In genomic region chr1:9202240-9202870, GRCh38 we compare ENCODE assay signal across 10 cellular contexts. TPM values are rescaled to one million over a fixed set of nuclear protein-coding genes. Genes with fewer than 3 reads are reported as not detected.
DNase-seq lines count a peak whose midpoint lies in the region; ATAC-seq and TF ChIP-seq lines count a peak whose summit lies in the region.
"Had no signal": no experiment of that assay in that cellular context is flagged by ENCODE, and none has a peak within 500 bp of the region (broad histone marks: within the 10 kb centered on the region; RNA-seq: fewer than 3 reads in every experiment).

No MANE protein-coding gene starts in this region.

- CTCF ChIA-PET in SK-N-SH (lab: Yijun Ruan, JAX): interaction anchor here (0.6 to 2.4 kb wide), 13 partner anchors 10 to 288 kb away, joined by 3 to 12 read pairs (median 3); no protein-coding TSS in a partner anchor

- POLR2A ChIA-PET in SK-N-SH (lab: Yijun Ruan, JAX): no interaction called here

- no peak for TF ChIP-seq POLR2A in esophagus muscularis mucosa (IDR thresholded peaks at IDR 0.05; ENCODE audit: low read depth)
- TF ChIP-seq POLR2A in sigmoid colon (IDR thresholded peaks at IDR 0.05): no peak

- no peak overlapping the region for H3K27ac Mint-ChIP-seq in T-helper 2 cell treated with Interferon-gamma antibody and Interleukin-4, amounts not matched to agents 5 μg/mL and 100 μg/mL, for 36 hours

- H3K4me1 ChIP-seq in SK-N-SH (ENCODE audit: control insufficient read depth in 1 of 2, insufficient read depth in 2 of 2, low read depth in 1 of 2, low read length in 1 of 2) (peaks cover 0 to 14% of the 10 kb centered on the region in 2 experiments; a peak in 1 of 4 replicates), esophagus muscularis mucosa (peaks cover 24 to 40% (median 39%) of the 10 kb centered on the region in 4 donors), sigmoid colon (peaks cover 0 to 34% (median 29%) of the 10 kb centered on the region in 4 donors)

- no peaks in the 10 kb centered on the region for H3K9me3 Mint-ChIP-seq in T-helper 2 cell treated with Interferon-gamma antibody and Interleukin-4, amounts not matched to agents 5 μg/mL and 100 μg/mL, for 36 hours

- H3K4me2 ChIP-seq in SK-N-SH: peak overlapping the region; percentile 89

- H3K4me3 ChIP-seq in SK-N-SH (ENCODE audit: low read depth in 2 of 2, low read length in 1 of 2) (peak overlapping the region in 1 of 2 experiments; percentile 47; a peak in 3 of 4 replicates), esophagus muscularis mucosa (peak overlapping the region; percentile 18 to 46 (median 44)), sigmoid colon (peak overlapping the region in 3 of 4 donors; percentile 24 to 42 (median 42))

- TF ChIP-seq RAD21 in SK-N-SH (IDR thresholded peaks at IDR 0.05; ENCODE audit: low read length): no peak

- no peaks in the 10 kb centered on the region; the same call in 1 of the 2 replicates for H3K27me3 ChIP-seq in SK-N-SH (ENCODE audit: insufficient read depth)
- H3K27me3 ChIP-seq in esophagus muscularis mucosa: peaks cover 0 to 93% (median 12%) of the 10 kb centered on the region in 4 donors
- peaks cover 12 to 69% (median 46%) of the 10 kb centered on the region in 3 donors for H3K27me3 ChIP-seq in sigmoid colon

- H3K36me3 ChIP-seq in SK-N-SH (replicated peaks in 1 of 2; ENCODE audit: control insufficient read depth in 1 of 2, insufficient read depth in 2 of 2, low read length in 1 of 2) (no peaks in the 10 kb centered on the region), esophagus muscularis mucosa (no peaks in the 10 kb centered on the region), sigmoid colon (no peaks in the 10 kb centered on the region)

- no peaks in the 10 kb centered on the region for H3F3A ChIP-seq in SK-N-SH (replicated peaks; ENCODE audit: insufficient read depth)

- DNase-seq in T-helper 2 cell treated with Interferon-gamma antibody and Interleukin-4, amounts not matched to agents 5 μg/mL and 100 μg/mL, for 36 hours (ENCODE audit: low spot score): no peak
- no peak for DNase-seq in T-helper 2 cell
- DNase-seq in SK-N-SH: no peak
- DNase-seq in esophagus muscularis mucosa (ENCODE audit: extremely low spot score): no peak
- DNase-seq in sigmoid colon: no peak
- no peak for DNase-seq in anterior cingulate cortex (lab: John Stamatoyannopoulos, UW)
- DNase-seq in medulla oblongata (ENCODE audit: extremely low spot score): no peak
- DNase-seq: activated naive CD4-positive, alpha-beta T cell treated with Interleukin-2 at 50 U/mL for 16 hours; NCI-H524 treated with DMSO at 0.1 percent for 48 hours had no signal

- no peaks in the 10 kb centered on the region for H3K9me2 ChIP-seq in SK-N-SH

- no peaks in the 10 kb centered on the region for H3K9me3 ChIP-seq in SK-N-SH
- no peaks in the 10 kb centered on the region for H3K9me3 ChIP-seq in esophagus muscularis mucosa
- H3K9me3 ChIP-seq in sigmoid colon: no peaks in the 10 kb centered on the region

- WGBS in SK-N-SH (ENCODE audit: low lambda C conversion rate): 12% methylated on average over 13 of the region's 15 CpGs
- WGBS in esophagus muscularis mucosa: 8% methylated on average over 15 of the region's 15 CpGs
- 10 to 15% methylated on average over 15 of the region's 15 CpGs for WGBS in sigmoid colon, 2 donors

- H3K36me3 Mint-ChIP-seq in T-helper 2 cell treated with Interferon-gamma antibody and Interleukin-4, amounts not matched to agents 5 μg/mL and 100 μg/mL, for 36 hours (ENCODE audit: low read depth): no peaks in the 10 kb centered on the region

- peaks cover 70% of the 10 kb centered on the region for H3K27me3 Mint-ChIP-seq in T-helper 2 cell treated with Interferon-gamma antibody and Interleukin-4, amounts not matched to agents 5 μg/mL and 100 μg/mL, for 36 hours (ENCODE audit: low read depth)

- H4K20me1 ChIP-seq in SK-N-SH (ENCODE audit: insufficient read depth): no peaks in the 10 kb centered on the region

- H3K4me3 Mint-ChIP-seq in T-helper 2 cell treated with Interferon-gamma antibody and Interleukin-4, amounts not matched to agents 5 μg/mL and 100 μg/mL, for 36 hours: peak overlapping the region; percentile 74

- no peak for ATAC-seq in GM21526 (IDR thresholded peaks at IDR 0.05; ENCODE audit: low FRiP score, unreplicated experiment)

- H3K79me2 ChIP-seq in SK-N-SH (ENCODE audit: insufficient read depth): no peaks in the 10 kb centered on the region

- H3K9ac ChIP-seq in SK-N-SH: peak overlapping the region; percentile 34; the same call in 1 of the 2 replicates

- peak overlapping the region; percentile 79; the same call in 1 of the 2 replicates for H2AFZ ChIP-seq in SK-N-SH (ENCODE audit: low read depth)

- TF ChIP-seq CTCF in SK-N-SH (IDR thresholded peaks at IDR 0.05): no peak
- TF ChIP-seq CTCF in esophagus muscularis mucosa (IDR thresholded peaks at IDR 0.05): no peak
- no peak for TF ChIP-seq CTCF in sigmoid colon (IDR thresholded peaks at IDR 0.05)

- H3K27ac ChIP-seq in SK-N-SH (ENCODE audit: low read depth in 2 of 2, low read length in 1 of 2): no peak overlapping the region
- H3K27ac ChIP-seq in esophagus muscularis mucosa (replicated peaks in 1 of 4): no peak overlapping the region
- peak overlapping the region in 1 of 4 donors; percentile 63 for H3K27ac ChIP-seq in sigmoid colon

- peaks cover 34% of the 10 kb centered on the region for H3K4me1 Mint-ChIP-seq in T-helper 2 cell treated with Interferon-gamma antibody and Interleukin-4, amounts not matched to agents 5 μg/mL and 100 μg/mL, for 36 hours (ENCODE audit: low read depth)

- TF ChIP-seq EP300 in SK-N-SH (IDR thresholded peaks at IDR 0.05; ENCODE audit: borderline replicate concordance in 1 of 2, low read depth in 1 of 2, low read length in 1 of 2) (no peak), esophagus muscularis mucosa (IDR thresholded peaks at IDR 0.05) (no peak), sigmoid colon (IDR thresholded peaks at IDR 0.05) (no peak)

- intact Hi-C loops in esophagus muscularis mucosa (cut with DNase I) (no loop called here), sigmoid colon (cut with DNase I) (no loop called here)

TF ChIP-seq in SK-N-SH, 30 proteins besides CTCF, POLR2A, EP300 and RAD21:
- no peak for TF ChIP-seq NRF1 (IDR thresholded peaks at IDR 0.05; ENCODE audit: low read depth, low read length)
- TF ChIP-seq FOXM1 (IDR thresholded peaks at IDR 0.05; ENCODE audit: low read depth): no peak
- TF ChIP-seq GABPA (IDR thresholded peaks at IDR 0.05; ENCODE audit: low read depth): no peak
- TF ChIP-seq YY1 (IDR thresholded peaks at IDR 0.05; ENCODE audit: low read depth): no peak
- TF ChIP-seq GATA2 (CRISPR knock-in tag; IDR thresholded peaks at IDR 0.05): no peak
- no peak for TF ChIP-seq NFIC (IDR thresholded peaks at IDR 0.05; ENCODE audit: borderline replicate concordance)
- no peak for TF ChIP-seq IRF3 (IDR thresholded peaks at IDR 0.05; ENCODE audit: low read depth, low read length)
- no peak for TF ChIP-seq TAF1 (IDR thresholded peaks at IDR 0.05; ENCODE audit: borderline replicate concordance, low read depth, low read length)

RNA-seq across cellular contexts. Expression of gene H6PD, which starts 32.2 kb away (rescaled TPM):
- polyA plus RNA-seq in SK-N-SH (2012; rRNA removed) (16.2 and 19.1 TPM in 2 replicates), sigmoid colon (10 to 100 TPM in 1 of 3 donors, 1 to 10 TPM in 2; 2.8 to 25.9 (median 3.0) TPM)
- 10.0 and 13.9 TPM in 2 replicates for polyA plus RNA-seq in SK-N-SH (2012; cell fraction: cytosol; rRNA removed)
- polyA plus RNA-seq in SK-N-SH (2012; cell fraction: nucleus; rRNA removed): 23.2 and 26.0 TPM in 2 replicates
- total RNA-seq in esophagus muscularis mucosa (10 to 100 TPM; 31.1 to 54.4 (median 38.4) TPM), sigmoid colon (10 to 100 TPM; 21.6 to 34.3 (median 25.0) TPM)
